8 cellular contexts compared by ENCODE assay signal in genomic region chr6:139370047-139370706, GRCh38. TPM values are rescaled to one million over a fixed set of nuclear protein-coding genes. Genes with fewer than 3 reads are reported as not detected.
DNase-seq lines count a peak whose midpoint lies in the region; ATAC-seq, FAIRE-seq and TF ChIP-seq lines count a peak whose summit lies in the region.

No MANE protein-coding gene starts in this region.

- TF ChIP-seq EP300 in H1 (IDR thresholded peaks at IDR 0.05; ENCODE audit: borderline replicate concordance in 1 of 2, low read depth in 2 of 2, low read length in 2 of 2), result no peak

- peak overlapping the region; percentile 19 for H2BK120ac ChIP-seq in H1 (replicated peaks; ENCODE audit: low read depth, low read length)

- peaks cover 7% of the 10 kb centered on the region in 2 experiments for H4K20me1 ChIP-seq in H1 (replicated peaks in 1 of 2; ENCODE audit: control insufficient read depth in 1 of 2, insufficient read depth in 2 of 2, low read length in 2 of 2)

- H4K5ac ChIP-seq in H1 (ENCODE audit: insufficient read length, low read depth, low read length), result no peak overlapping the region

- DNase-seq in activated T-cell treated with anti-CD3 and anti-CD28 coated beads, Interleukin-2, amount 50 U/mL, for 4 hours, result no peak
- DNase-seq in activated T-cell treated with anti-CD3 and anti-CD28 coated beads for 4 hours, result no peak
- DNase-seq in RPMI7951 (ENCODE audit: low read depth), result peak; percentile 59
- DNase-seq in H1 (ENCODE audit: low read depth in 1 of 2, low spot score in 2 of 2), result no peak
- DNase-seq in NAMALWA (ENCODE audit: low spot score), result no peak
- DNase-seq in posterior vena cava (ENCODE audit: low spot score), result no peak

- H3K9me3 ChIP-seq in H1 (ENCODE audit: insufficient read depth in 2 of 2, low read depth in 1 of 2, low read length in 1 of 2), result no peaks in the 10 kb centered on the region
- H3K9me3 ChIP-seq in neutrophil, result no peaks in the 10 kb centered on the region

- WGBS in H1 (ENCODE audit: extremely low coverage in 1 of 2, insufficient coverage in 1 of 2, insufficient read length in 1 of 2, insufficient replicate concordance in 2 of 2, low coverage in 1 of 2, low lambda C conversion rate in 2 of 2, missing lambda C conversion rate in 1 of 2), 2 experiments, result 64% methylated on average over 6 of the region's 6 CpGs; no CpG with 5 or more reads in 1 of the 2 experiments

- 0 out of 2 replicates have a peak overlapping the region, but pooled peaks have one; percentile 34 for H2BK20ac ChIP-seq in H1 (ENCODE audit: low read length)

- H2AFZ ChIP-seq in H1 (ENCODE audit: low read length), result no peak overlapping the region

- no peak overlapping the region for H3K27ac ChIP-seq in H1 (ENCODE audit: low read depth, low read length)
- H3K27ac ChIP-seq in neutrophil, result peak overlapping the region; percentile 96

- H3K4me3 ChIP-seq in H1 (ENCODE audit: extremely low read depth in 1 of 4, insufficient read depth in 2 of 4, low read depth in 3 of 4, low read length in 4 of 4) (peak overlapping the region in 2 of 4 experiments; percentile 0 to 96; a peak in 2 of 8 replicates), neutrophil (ENCODE audit: low read depth in 1 of 2, low read length in 1 of 2) (peak overlapping the region; percentile 26 to 33)

- H3K4me1 ChIP-seq in H1 (replicated peaks in 1 of 4; ENCODE audit: control insufficient read depth in 3 of 4, insufficient read depth in 4 of 4, low read length in 3 of 4) (peaks cover 2 to 33% (median 20%) of the 10 kb centered on the region in 4 experiments; a peak in 5 of 7 replicates), neutrophil (ENCODE audit: control insufficient read depth in 1 of 2, insufficient read depth in 1 of 2, low read depth in 1 of 2, low read length in 1 of 2) (peaks cover 38% of the 10 kb centered on the region in 2 experiments)

- POLR2A ChIA-PET in H1 (lab: Charles Lee; ENCODE audit: partially characterized antibody), result interaction anchor here (0.7 to 1.7 kb wide), 5 partner anchors 9 to 521 kb away, joined by 3 to 5 read pairs (median 3); no protein-coding TSS in a partner anchor

- TF ChIP-seq CTCF in H1 (IDR thresholded peaks at IDR 0.05; ENCODE audit: control extremely low read depth in 1 of 3, insufficient read depth in 1 of 3, low read depth in 1 of 3, low read length in 3 of 3), result no peak
- no peak for TF ChIP-seq CTCF in neutrophil (IDR thresholded peaks at IDR 0.05)

- H3K36me3 Mint-ChIP-seq in activated T-cell treated with anti-CD3 and anti-CD28 coated beads, Interleukin-2, amount 50 U/mL, for 4 hours (ENCODE audit: insufficient read depth), result peaks cover 9% of the 10 kb centered on the region

- H2AK5ac ChIP-seq in H1 (ENCODE audit: low read depth, low read length), result no peak overlapping the region

- peaks cover 3 to 35% (median 10%) of the 10 kb centered on the region in 4 experiments; a peak in 5 of 8 replicates for H3K36me3 ChIP-seq in H1 (ENCODE audit: control insufficient read depth in 2 of 4, insufficient read depth in 4 of 4, low read length in 3 of 4)
- no peaks in the 10 kb centered on the region for H3K36me3 ChIP-seq in neutrophil

- CTCF ChIA-PET in H1 (lab: Charles Lee; ENCODE audit: partially characterized antibody), result interaction anchor here (0.6 to 2.2 kb wide), 42 partner anchors 10 to 1795 kb away, joined by 3 to 13 read pairs (median 3); no protein-coding TSS in a partner anchor

- no peak overlapping the region; the same call in 1 of the 2 replicates for H3K18ac ChIP-seq in H1 (ENCODE audit: extremely low read depth, low read length)

- no peak for TF ChIP-seq RAD21 in H1 (IDR thresholded peaks at IDR 0.05 in 1 of 2, conservative IDR thresholded peaks at IDR 0.05 in 1 of 2; ENCODE audit: low read depth in 2 of 2, low read length in 2 of 2)

- H3K79me2 ChIP-seq in H1 (ENCODE audit: control insufficient read depth in 1 of 2, insufficient read depth in 2 of 2, low read length in 2 of 2), result peaks cover 8 to 34% of the 10 kb centered on the region in 2 experiments; a peak in 3 of 4 replicates

- no peak for FAIRE-seq in H1 (lab: Jason Lieb, UNC)

- H3K27me3 Mint-ChIP-seq in activated T-cell treated with anti-CD3 and anti-CD28 coated beads, Interleukin-2, amount 50 U/mL, for 4 hours (ENCODE audit: low read depth), result no peaks in the 10 kb centered on the region

- peaks cover 44% of the 10 kb centered on the region for H3K4me1 Mint-ChIP-seq in activated T-cell treated with anti-CD3 and anti-CD28 coated beads, Interleukin-2, amount 50 U/mL, for 4 hours (ENCODE audit: low read depth)

- H3K4ac ChIP-seq in H1 (replicated peaks; ENCODE audit: insufficient read length, low read depth, low read length), result no peak overlapping the region

- H3K27me3 ChIP-seq in H1 (replicated peaks in 1 of 4; ENCODE audit: control insufficient read depth in 3 of 4, extremely low read depth in 1 of 4, insufficient read depth in 3 of 4, low read length in 3 of 4) (no peaks in the 10 kb centered on the region), neutrophil (no peaks in the 10 kb centered on the region)

- H3K9me3 Mint-ChIP-seq in activated T-cell treated with anti-CD3 and anti-CD28 coated beads, Interleukin-2, amount 50 U/mL, for 4 hours, result no peaks in the 10 kb centered on the region

- H3K79me1 ChIP-seq in H1 (ENCODE audit: low read depth, low read length), result no peaks in the 10 kb centered on the region; the same call in 1 of the 2 replicates

- ATAC-seq in activated T-cell treated with anti-CD3 and anti-CD28 coated beads, Interleukin-2, amount 50 U/mL, for 4 hours, result no peak
- ATAC-seq in GM21360 (IDR thresholded peaks at IDR 0.05; ENCODE audit: unreplicated experiment), result no peak

- TF ChIP-seq POLR2A in H1 (IDR thresholded peaks at IDR 0.05; ENCODE audit: control extremely low read depth in 1 of 2, low read depth in 2 of 2, low read length in 2 of 2), result no peak

- no peak overlapping the region for H4K91ac ChIP-seq in H1 (replicated peaks; ENCODE audit: insufficient read length, low read length)

- peak overlapping the region; percentile 3; the same call in 1 of the 2 replicates for H2BK12ac ChIP-seq in H1 (ENCODE audit: low read depth, low read length)

- peak overlapping the region; percentile 52 for H3K4me3 Mint-ChIP-seq in activated T-cell treated with anti-CD3 and anti-CD28 coated beads, Interleukin-2, amount 50 U/mL, for 4 hours

- no peak overlapping the region for H2BK5ac ChIP-seq in H1 (ENCODE audit: low read depth, low read length)

- no peak overlapping the region for H3K14ac ChIP-seq in H1 (ENCODE audit: insufficient read length)

- no peak overlapping the region for H3K56ac ChIP-seq in H1 (replicated peaks; ENCODE audit: insufficient read length, low read depth, low read length)

- no peak overlapping the region for H3K9ac ChIP-seq in H1 (replicated peaks in 1 of 4; ENCODE audit: extremely low read depth in 1 of 4, low read depth in 3 of 4, low read length in 3 of 4)

- no peak overlapping the region for H3K23ac ChIP-seq in H1 (ENCODE audit: insufficient read length)

- H3K23me2 ChIP-seq in H1 (ENCODE audit: low read depth, low read length), result peaks cover 11% of the 10 kb centered on the region

- H2BK15ac ChIP-seq in H1 (ENCODE audit: low read length), result peak overlapping the region; percentile 22; the same call in 1 of the 2 replicates

- H3K4me2 ChIP-seq in H1 (ENCODE audit: insufficient read depth in 1 of 2, low read depth in 2 of 2, low read length in 2 of 2), result peak overlapping the region; percentile 59 to 92

- H4K8ac ChIP-seq in H1 (ENCODE audit: extremely low read depth, insufficient read depth, low read length), result no peak overlapping the region

- intact Hi-C loops in posterior vena cava (cut with DNase I), result loop anchor here (5.0 to 10.0 kb wide), 2 partner anchors 602 to 705 kb away; no protein-coding TSS in a partner anchor

TF ChIP-seq in H1, 55 proteins besides CTCF, POLR2A, EP300 and RAD21:
- TF ChIP-seq CHD2 (IDR thresholded peaks at IDR 0.05; ENCODE audit: low read length) (no peak), NANOG (IDR thresholded peaks at IDR 0.05; ENCODE audit: insufficient read depth, low read depth, low read length, poor library complexity, severe bottlenecking) (no peak), CTBP2 (IDR thresholded peaks at IDR 0.05; ENCODE audit: borderline replicate concordance, insufficient read depth, insufficient read length, low read length) (no peak), SIN3A (conservative IDR thresholded peaks at IDR 0.05 in 1 of 2, IDR thresholded peaks at IDR 0.05 in 1 of 2; ENCODE audit: low read depth in 1 of 2, low read length in 2 of 2) (no peak)

RNA-seq across cellular contexts. Expression of gene CITED2, which starts 4.3 kb away (rescaled TPM):
- total RNA-seq in activated T-cell treated with anti-CD3 and anti-CD28 coated beads, Interleukin-2, amount 50 U/mL, for 4 hours, result 10 to 100 TPM; 35.3 to 61.8 (median 54.1) TPM
- 40.0 and 47.6 TPM in 2 replicates for total RNA-seq in RPMI7951 (2014; rRNA removed; shearing (Covaris generic))
- 89.1 and 97.1 TPM in 2 replicates for total RNA-seq in H1 (2021; fragmentation: NEBNext Ultra II Directional; extraction: Animal tissue kit (Norgen Biotek cat#: 25700))
- 115 and 179 TPM in 2 replicates for polyA plus RNA-seq in H1 (2011; rRNA removed)
- 71.8 TPM for polyA plus RNA-seq in H1 (2011; cell fraction: cytosol; rRNA removed)
- 95.8 TPM for polyA plus RNA-seq in H1 (2011; cell fraction: nucleus; rRNA removed)
- 48.9 to 68.3 TPM (median 60.3 TPM) in 4 replicates for polyA plus RNA-seq in H1 (2012, experiment 1 of 2)
- polyA plus RNA-seq in H1 (2012, experiment 2 of 2), result 39.7 TPM
- polyA plus RNA-seq in H1 (2013, experiment 1 of 2), result 42.8 TPM
- 45.1 TPM for polyA plus RNA-seq in H1 (2013, experiment 2 of 2)
- polyA minus RNA-seq in H1 (2011; rRNA and poly(A)+ RNA removed), result 24.7 and 27.3 TPM in 2 replicates
- 83.5 TPM for polyA minus RNA-seq in H1 (2011; cell fraction: cytosol; rRNA and poly(A)+ RNA removed)
- 66.4 TPM for polyA minus RNA-seq in H1 (2011; cell fraction: nucleus; rRNA and poly(A)+ RNA removed)
- 100 to 1,000 TPM in 1 of 2 donors, 10 to 100 TPM in 1; 85.4 to 132 TPM for total RNA-seq in posterior vena cava
